Comparison of ENCODE assay signal across 18 cellular contexts in the genomic region with DNA sequence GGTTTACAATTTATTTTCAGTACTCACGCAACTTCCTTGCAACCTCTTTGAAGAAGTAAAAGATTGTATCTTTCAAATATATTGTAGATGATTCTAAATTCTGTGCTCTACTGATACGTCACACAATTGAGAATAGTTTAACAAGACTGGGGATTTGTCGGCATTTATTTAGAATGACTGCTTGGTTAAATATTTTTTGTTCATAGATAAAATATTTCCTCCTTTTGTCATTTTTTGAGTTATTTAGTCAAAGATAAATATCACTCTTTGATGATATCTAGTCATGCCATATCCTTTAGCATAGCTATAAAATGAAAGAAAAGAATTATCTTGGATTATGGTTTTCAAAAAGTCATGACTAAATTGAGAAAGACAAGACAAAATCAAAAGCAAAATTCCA.
"Had no signal": no experiment of that assay in that cellular context is flagged by ENCODE, and none has a peak within 500 bp of the region (broad histone marks: within the 10 kb centered on the region; RNA-seq: fewer than 3 reads in every experiment).

No MANE protein-coding gene starts in this region.

- H3K27ac Mint-ChIP-seq: memory B cell; natural killer cell treated with Interleukin-12 subunit alpha and Interleukin-12 subunit beta and Interleukin-15 and Interleukin-18, amount 100 ng/mL, for 72 hours; neural progenitor cell; stimulated activated naive B cell treated with anti-CD40 and anti-IgM and Interleukin-4, amounts not matched to agents 10 μg/mL and 1 μg/mL and 100 μg/mL, for 72 hours had no signal

- H3K4me2 ChIP-seq: neural progenitor cell had no signal

- H3K36me3 ChIP-seq: gastrocnemius medialis, heart right ventricle, left lung, lower lobe of right lung, neural progenitor cell, ovary, right atrium auricular region, sigmoid colon had no signal

- H3K4me3 Mint-ChIP-seq: memory B cell; natural killer cell treated with Interleukin-12 subunit alpha and Interleukin-12 subunit beta and Interleukin-15 and Interleukin-18, amount 100 ng/mL, for 72 hours; neural progenitor cell; stimulated activated naive B cell treated with anti-CD40 and anti-IgM and Interleukin-4, amounts not matched to agents 10 μg/mL and 1 μg/mL and 100 μg/mL, for 72 hours had no signal

- H3K27me3 ChIP-seq: gastrocnemius medialis, heart right ventricle, left lung, neural progenitor cell, ovary, right atrium auricular region, sigmoid colon had no signal

- H3K4me1 Mint-ChIP-seq: memory B cell; stimulated activated naive B cell treated with anti-CD40 and anti-IgM and Interleukin-4, amounts not matched to agents 10 μg/mL and 1 μg/mL and 100 μg/mL, for 72 hours had no signal

- H3K9me3 Mint-ChIP-seq: neural progenitor cell had no signal

- H3K9me3 ChIP-seq: gastrocnemius medialis, left lung, lower lobe of right lung, ovary, right atrium auricular region, sigmoid colon had no signal

- H3K4me1 ChIP-seq: gastrocnemius medialis, heart right ventricle, left lung, lower lobe of right lung, neural progenitor cell, right atrium auricular region, sigmoid colon had no signal

- DNase-seq: dermis blood vessel endothelial cell; gastrocnemius medialis; heart right ventricle; left lung; lower lobe of right lung; midbrain; nucleus accumbens; ovary; sigmoid colon; stimulated activated CD4-positive, alpha-beta T cell treated with anti-CD3 and anti-CD28 coated beads, Interleukin-2, amount 100 ng/mL, for 24 hours; stimulated activated CD4-positive, alpha-beta T cell treated with anti-CD3 and anti-CD28 coated beads, Interleukin-4, amount 100 ng/mL, for 4 hours; stimulated activated naive B cell treated with anti-CD40 and anti-IgM and Interleukin-4, amounts not matched to agents 10 μg/mL and 1 μg/mL and 100 μg/mL, for 72 hours had no signal

- H3K27me3 Mint-ChIP-seq: memory B cell; natural killer cell treated with Interleukin-12 subunit alpha and Interleukin-12 subunit beta and Interleukin-15 and Interleukin-18, amount 100 ng/mL, for 72 hours; stimulated activated naive B cell treated with anti-CD40 and anti-IgM and Interleukin-4, amounts not matched to agents 10 μg/mL and 1 μg/mL and 100 μg/mL, for 72 hours had no signal

- H3K4me3 ChIP-seq: gastrocnemius medialis, heart right ventricle, left lung, lower lobe of right lung, neural progenitor cell, ovary, right atrium auricular region, sigmoid colon, skin epidermis had no signal

- H2AFZ ChIP-seq: neural progenitor cell had no signal

- H3K36me3 Mint-ChIP-seq: memory B cell; natural killer cell treated with Interleukin-12 subunit alpha and Interleukin-12 subunit beta and Interleukin-15 and Interleukin-18, amount 100 ng/mL, for 72 hours; neural progenitor cell; stimulated activated naive B cell treated with anti-CD40 and anti-IgM and Interleukin-4, amounts not matched to agents 10 μg/mL and 1 μg/mL and 100 μg/mL, for 72 hours had no signal

- ATAC-seq: esophagus mucosa; gastrocnemius medialis; heart right ventricle; left lung; lower lobe of right lung; natural killer cell treated with Interleukin-12 subunit alpha and Interleukin-12 subunit beta and Interleukin-15 and Interleukin-18, amount 100 ng/mL, for 72 hours; stimulated activated naive B cell treated with anti-CD40 and anti-IgM and Interleukin-4, amounts not matched to agents 10 μg/mL and 1 μg/mL and 100 μg/mL, for 72 hours had no signal

- H3K27ac ChIP-seq: gastrocnemius medialis, heart right ventricle, left lung, lower lobe of right lung, neural progenitor cell, ovary, right atrium auricular region, sigmoid colon, skin epidermis had no signal
